In the genomic region with DNA sequence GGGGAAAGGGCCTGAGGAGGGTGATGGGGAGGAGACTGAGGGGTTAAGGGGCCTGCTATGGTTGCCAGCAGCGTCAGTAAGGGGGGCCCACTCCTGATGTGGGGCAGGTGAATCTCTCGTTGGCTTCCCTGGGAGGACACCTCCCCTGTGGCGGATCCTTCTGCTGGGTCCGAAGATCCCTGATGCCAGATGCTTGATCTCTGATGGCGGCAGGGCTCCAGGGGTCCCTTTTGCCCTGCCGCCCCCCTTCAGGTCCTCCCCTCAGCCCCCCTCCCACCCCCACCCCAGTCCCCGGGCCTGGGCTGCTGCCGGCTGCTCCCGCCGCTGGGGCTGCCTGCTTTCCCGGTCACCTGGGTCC, we compare ENCODE assay signal across 23 cellular contexts. TPM values are rescaled to one million over a fixed set of nuclear protein-coding genes. Genes with fewer than 3 reads are reported as not detected.
DNase-seq lines count a peak whose midpoint lies in the region; ATAC-seq, FAIRE-seq and TF ChIP-seq lines count a peak whose summit lies in the region.
"Had no signal": no experiment of that assay in that cellular context is flagged by ENCODE, and none has a peak within 500 bp of the region (broad histone marks: within the 10 kb centered on the region; RNA-seq: fewer than 3 reads in every experiment).

No MANE protein-coding gene starts in this region.

- H3K36me3 ChIP-seq in HepG2 (replicated peaks in 1 of 2; ENCODE audit: control insufficient read depth in 1 of 2, insufficient read depth in 2 of 2, low read length in 2 of 2): no peaks in the 10 kb centered on the region
- H3K36me3 ChIP-seq in right lobe of liver: no peaks in the 10 kb centered on the region
- H3K36me3 ChIP-seq in ectodermal cell (ENCODE audit: control insufficient read depth, insufficient read depth, low read length): no peaks in the 10 kb centered on the region
- H3K36me3 ChIP-seq: BLaER1, right atrium auricular region, suprapubic skin had no signal

- H3K4me1 ChIP-seq in HepG2 (ENCODE audit: insufficient read depth, low read length): peaks cover 61% of the 10 kb centered on the region
- H3K4me1 ChIP-seq in right lobe of liver: peaks cover 0 to 4% (median 0%) of the 10 kb centered on the region in 4 donors
- peaks cover 50% of the 10 kb centered on the region for H3K4me1 ChIP-seq in ectodermal cell (ENCODE audit: control insufficient read depth, insufficient read depth, low read length)

- H3K4me1 Mint-ChIP-seq in mesothelial cell of epicardium (peaks cover 27% of the 10 kb centered on the region), type B pancreatic cell (ENCODE audit: unreplicated experiment) (peaks cover 24% of the 10 kb centered on the region)

- no TSS peak for BruUV-seq in HepG2 (replicated peaks; lab: Mats Ljungman, UMichigan)

- CTCF ChIA-PET in HepG2 (lab: Yijun Ruan, JAX; ENCODE audit: low intra/inter-chr PET ratio, low total read pairs): interaction anchor here (1.1 kb wide), 1 partner anchor 19 kb away, joined by 7 read pairs; no protein-coding TSS in a partner anchor

- FAIRE-seq in HepG2 (lab: Jason Lieb, UNC): no peak
- FAIRE-seq: A204.1 had no signal

- H3K27me3 ChIP-seq in HepG2 (ENCODE audit: control insufficient read depth in 1 of 2, insufficient read depth in 2 of 2, low read length in 2 of 2): peaks cover 3 to 36% of the 10 kb centered on the region in 2 experiments
- H3K27me3 ChIP-seq in right lobe of liver: no peaks in the 10 kb centered on the region
- H3K27me3 ChIP-seq in ectodermal cell (ENCODE audit: control insufficient read depth, insufficient read depth, low read length, poor library complexity, severe bottlenecking): peaks cover 28% of the 10 kb centered on the region
- H3K27me3 ChIP-seq: right atrium auricular region had no signal

- H3K4me3 ChIP-seq in HepG2 (replicated peaks in 1 of 3; ENCODE audit: insufficient read depth in 1 of 3, low read depth in 2 of 3, low read length in 3 of 3) (peak overlapping the region in 1 of 3 experiments; percentile 36; a peak in 1 of 6 replicates), right lobe of liver (no peak overlapping the region), ectodermal cell (ENCODE audit: insufficient read depth, low read depth, low read length) (peak overlapping the region; percentile 41)
- H3K4me3 ChIP-seq: BLaER1, body of pancreas, suprapubic skin had no signal

- H3K36me3 Mint-ChIP-seq in mesothelial cell of epicardium (no peaks in the 10 kb centered on the region), type B pancreatic cell (no peaks in the 10 kb centered on the region)
- H3K36me3 Mint-ChIP-seq: IgD-negative memory B cell had no signal

- no peak for TF ChIP-seq POLR2A in HepG2 (IDR thresholded peaks at IDR 0.05; ENCODE audit: insufficient read depth in 1 of 2, low read depth in 2 of 2, low read length in 2 of 2)
- TF ChIP-seq POLR2A in right lobe of liver (IDR thresholded peaks at IDR 0.05): no peak

- H3K27me3 Mint-ChIP-seq in mesothelial cell of epicardium (ENCODE audit: low read depth) (peaks cover 73% of the 10 kb centered on the region), type B pancreatic cell (peaks cover 74% of the 10 kb centered on the region)

- H3K27ac ChIP-seq in HepG2 (ENCODE audit: extremely low read length, insufficient read depth, low read length) (no peak overlapping the region), right lobe of liver (no peak overlapping the region), ectodermal cell (ENCODE audit: insufficient read depth, low read depth, low read length, poor library complexity, severe bottlenecking) (no peak overlapping the region)
- H3K27ac ChIP-seq: BLaER1, body of pancreas, epithelial cell of prostate, right atrium auricular region, suprapubic skin had no signal

- H2AFZ ChIP-seq in HepG2 (ENCODE audit: low read length): no peak overlapping the region

- WGBS in HepG2 (ENCODE audit: low lambda C conversion rate): 8% methylated on average over 5 of the region's 11 CpGs
- 36% methylated on average over 2 of the region's 11 CpGs for WGBS in right lobe of liver (ENCODE audit: insufficient coverage, low coverage, low lambda C conversion rate, missing lambda C conversion rate)
- WGBS in ectodermal cell, 2 experiments: 0% methylated on average over 10 to 11 of the region's 11 CpGs

- H3K79me2 ChIP-seq in HepG2 (ENCODE audit: insufficient read depth, low read length): no peaks in the 10 kb centered on the region

- H3K27ac Mint-ChIP-seq in mesothelial cell of epicardium: no peak overlapping the region
- no peak overlapping the region for H3K27ac Mint-ChIP-seq in type B pancreatic cell
- H3K27ac Mint-ChIP-seq: activated CD4-positive, alpha-beta T cell treated with anti-CD3 and anti-CD28 coated beads, Interleukin-2, amount 10 ng/mL, durations not matched to agents 24 days and 14 days; activated naive CD8-positive, alpha-beta T cell treated with anti-CD3 and anti-CD28 coated beads, Interleukin-2, amount 10 ng/mL, durations not matched to agents 7 days and 5 days; activated T-helper 2 cell treated with anti-CD3 and anti-CD28 coated beads, Interferon-gamma antibody, Interleukin-2, Interleukin-4, amounts not matched to agents 10 μg/mL and 5 μg/mL and 100 μg/mL, durations not matched to agents 14 hours and 24 hours and 36 hours had no signal

- H3K9me3 Mint-ChIP-seq in mesothelial cell of epicardium (no peaks in the 10 kb centered on the region), type B pancreatic cell (no peaks in the 10 kb centered on the region)
- H3K9me3 Mint-ChIP-seq: activated CD4-positive, alpha-beta T cell treated with anti-CD3 and anti-CD28 coated beads, Interleukin-2, amount 10 ng/mL, durations not matched to agents 24 days and 14 days; activated naive CD8-positive, alpha-beta T cell treated with anti-CD3 and anti-CD28 coated beads, Interleukin-2, amount 10 ng/mL, durations not matched to agents 7 days and 5 days; activated T-helper 2 cell treated with anti-CD3 and anti-CD28 coated beads, Interferon-gamma antibody, Interleukin-2, Interleukin-4, amounts not matched to agents 10 μg/mL and 5 μg/mL and 100 μg/mL, durations not matched to agents 14 hours and 24 hours and 36 hours; IgD-negative memory B cell had no signal

- DNase-seq in HepG2 (ENCODE audit: low spot score): no peak
- DNase-seq in right lobe of liver: no peak
- DNase-seq in mesothelial cell of epicardium (ENCODE audit: low spot score in 2 of 2, unreplicated experiment in 2 of 2): no peak
- DNase-seq in type B pancreatic cell (ENCODE audit: extremely low spot score, unreplicated experiment): no peak
- no peak for DNase-seq in stimulated activated CD4-positive, alpha-beta T cell treated with anti-CD3 and anti-CD28 coated beads, Interleukin-1b, Interleukin-23, amount 100 ng/mL, for 48 hours
- DNase-seq: activated naive CD8-positive, alpha-beta T cell treated with anti-CD3 and anti-CD28 coated beads, Interleukin-2, amount 10 ng/mL, durations not matched to agents 7 days and 5 days; Caco-2; cortex of kidney had no signal

- POLR2A ChIA-PET in HepG2 (lab: Yijun Ruan, JAX): no interaction called here

- H3K4me2 ChIP-seq in HepG2 (ENCODE audit: low read depth, low read length): peak overlapping the region; percentile 56

- ATAC-seq in HepG2 (no peak), right lobe of liver (no peak), GM18909 (IDR thresholded peaks at IDR 0.05; ENCODE audit: poor library complexity, unreplicated experiment) (no peak), GM21390 (IDR thresholded peaks at IDR 0.05; ENCODE audit: unreplicated experiment) (no peak)
- ATAC-seq: body of pancreas, left lobe of liver had no signal

- TF ChIP-seq EP300 in HepG2 (IDR thresholded peaks at IDR 0.05; ENCODE audit: low read depth in 2 of 2, low read length in 2 of 2) (no peak), HepG2 (CRISPR knock-in tag; IDR thresholded peaks at IDR 0.05; ENCODE audit: borderline replicate concordance) (no peak)

- in situ Hi-C loops in HepG2 (cut with HindIII; ENCODE audit: extremely low pct_ligation_motif_present, low pct_unique_long_range_greater_than_20kb): loop anchor here (10.0 kb wide), 1 partner anchor 118 kb away; the partner anchor contains the start of genes C2CD4D and RORC

- TF ChIP-seq CTCF in HepG2 (CRISPR knock-in tag; IDR thresholded peaks at IDR 0.05): no peak
- no peak for TF ChIP-seq CTCF in right lobe of liver (IDR thresholded peaks at IDR 0.05)
- TF ChIP-seq CTCF in mesothelial cell of epicardium (IDR thresholded peaks at IDR 0.05; ENCODE audit: unreplicated experiment): no peak
- TF ChIP-seq CTCF in type B pancreatic cell (conservative IDR thresholded peaks at IDR 0.05): peak; percentile 38

- H4K20me1 ChIP-seq in HepG2 (ENCODE audit: insufficient read depth, low read length): no peaks in the 10 kb centered on the region
- H4K20me1 ChIP-seq: BLaER1 had no signal

- TF ChIP-seq RAD21 in HepG2 (CRISPR knock-in tag; IDR thresholded peaks at IDR 0.05): no peak

- H3K9me3 ChIP-seq in HepG2 (ENCODE audit: low read length) (no peaks in the 10 kb centered on the region), right lobe of liver (no peaks in the 10 kb centered on the region), ectodermal cell (ENCODE audit: control insufficient read depth, low read length) (no peaks in the 10 kb centered on the region)
- H3K9me3 ChIP-seq: BLaER1, body of pancreas, Caco-2, right atrium auricular region, suprapubic skin had no signal

- intact Hi-C loops in HepG2 (cut with micrococcal nuclease; ENCODE audit: unreplicated experiment) (no loop called here), right lobe of liver (cut with DNase I) (no loop called here)

- H3K4me3 Mint-ChIP-seq in mesothelial cell of epicardium: peak overlapping the region; percentile 36
- H3K4me3 Mint-ChIP-seq in type B pancreatic cell: peak overlapping the region; percentile 83

- no peak overlapping the region for H3K9ac ChIP-seq in HepG2 (ENCODE audit: insufficient read depth, low read depth, low read length)
- H3K9ac ChIP-seq: BLaER1 had no signal

RNA-seq across cellular contexts. Expression of gene CELF3, which starts 0.2 kb away (rescaled TPM):
- total RNA-seq in HepG2 (2016; rRNA removed; fragmentation: Illumina TruSeq; extraction: Trizol) (not detected in 2 replicates), right lobe of liver (not detected), mesothelial cell of epicardium (0.88 to 1.2 TPM (median 1.1 TPM) in 3 replicates), type B pancreatic cell (ENCODE audit: low replicate concordance) (17.9 and 19.0 TPM in 2 replicates)
- total RNA-seq in HepG2 (2016; cell fraction: cytosol; rRNA removed; fragmentation: Illumina TruSeq; extraction: Trizol; ENCODE audit: low read depth): not detected in 2 replicates
- total RNA-seq in HepG2 (2016; cell fraction: insoluble cytoplasmic fraction; rRNA removed; fragmentation: Illumina TruSeq; extraction: Trizol): not detected in 2 replicates
- total RNA-seq in HepG2 (2016; cell fraction: membrane; rRNA removed; fragmentation: Illumina TruSeq; extraction: Trizol): 0.10 TPM in 1 of 2 replicates, not detected in the other
- not detected in 2 replicates for total RNA-seq in HepG2 (2016; cell fraction: nucleus; rRNA removed; fragmentation: Illumina TruSeq; extraction: Trizol)
- polyA plus RNA-seq in HepG2 (2011; rRNA removed): not detected in 2 replicates
- polyA plus RNA-seq in HepG2 (2011; cell fraction: cytosol; rRNA removed): 0.03 TPM in 1 of 2 replicates, not detected in the other
- 0.05 and 0.09 TPM in 2 replicates for polyA plus RNA-seq in HepG2 (2011; cell fraction: nucleus; rRNA removed)
- polyA plus RNA-seq in HepG2 (2012): 0.11 TPM in 1 of 2 replicates, not detected in the other
- not detected in 2 replicates for polyA plus RNA-seq in HepG2 (2016; cell fraction: cytosol; fragmentation: Illumina TruSeq; extraction: Trizol; ENCODE audit: low read depth)
- 0.25 TPM in 1 of 2 replicates, not detected in the other for polyA plus RNA-seq in HepG2 (2016; cell fraction: insoluble cytoplasmic fraction; fragmentation: Illumina TruSeq; extraction: Trizol; ENCODE audit: low read depth)
- not detected in 2 replicates for polyA plus RNA-seq in HepG2 (2016; cell fraction: membrane; fragmentation: Illumina TruSeq; extraction: Trizol; ENCODE audit: low read depth)
- polyA plus RNA-seq in HepG2 (2016; cell fraction: nucleus; fragmentation: Illumina TruSeq; extraction: Trizol; ENCODE audit: insufficient read depth, low read depth): not detected in 2 replicates
- not detected in 2 replicates for polyA minus RNA-seq in HepG2 (2011; rRNA and poly(A)+ RNA removed; ENCODE audit: low replicate concordance)
- polyA minus RNA-seq in HepG2 (2011; cell fraction: cytosol; rRNA and poly(A)+ RNA removed): not detected in 2 replicates
- not detected in 2 replicates for polyA minus RNA-seq in HepG2 (2011; cell fraction: nucleus; rRNA and poly(A)+ RNA removed)
- 6.0 TPM for polyA plus RNA-seq in ectodermal cell (2013, experiment 1 of 4)
- polyA plus RNA-seq in ectodermal cell (2013, experiment 2 of 4): 4.6 TPM
- polyA plus RNA-seq in ectodermal cell (2013, experiment 3 of 4): 7.5 TPM
- polyA plus RNA-seq in ectodermal cell (2013, experiment 4 of 4): 9.6 TPM
- total RNA-seq: activated CD4-positive, alpha-beta T cell treated with anti-CD3 and anti-CD28 coated beads, Interleukin-2, amount 10 ng/mL, durations not matched to agents 24 days and 14 days; activated naive CD8-positive, alpha-beta T cell treated with anti-CD3 and anti-CD28 coated beads, Interleukin-2, amount 10 ng/mL, durations not matched to agents 7 days and 5 days; activated T-helper 2 cell treated with anti-CD3 and anti-CD28 coated beads, Interferon-gamma antibody, Interleukin-2, Interleukin-4, amounts not matched to agents 10 μg/mL and 5 μg/mL and 100 μg/mL, durations not matched to agents 14 hours and 24 hours and 36 hours; fibroblast of villous mesenchyme; left lobe of liver; mononuclear cell; right atrium auricular region; suprapubic skin had no signal
- polyA plus RNA-seq: IgD-negative memory B cell had no signal

RNA-seq across cellular contexts. Expression of gene RIIAD1, which starts 4.9 kb away (rescaled TPM):
- not detected in 2 replicates for total RNA-seq in HepG2 (2016; rRNA removed; fragmentation: Illumina TruSeq; extraction: Trizol)
- not detected in 2 replicates for total RNA-seq in HepG2 (2016; cell fraction: cytosol; rRNA removed; fragmentation: Illumina TruSeq; extraction: Trizol; ENCODE audit: low read depth)
- total RNA-seq in HepG2 (2016; cell fraction: insoluble cytoplasmic fraction; rRNA removed; fragmentation: Illumina TruSeq; extraction: Trizol): not detected in 2 replicates
- total RNA-seq in HepG2 (2016; cell fraction: membrane; rRNA removed; fragmentation: Illumina TruSeq; extraction: Trizol): not detected in 2 replicates
- total RNA-seq in HepG2 (2016; cell fraction: nucleus; rRNA removed; fragmentation: Illumina TruSeq; extraction: Trizol): not detected in 2 replicates
- not detected in 2 replicates for polyA plus RNA-seq in HepG2 (2011; rRNA removed)
- not detected in 2 replicates for polyA plus RNA-seq in HepG2 (2011; cell fraction: cytosol; rRNA removed)
- not detected in 2 replicates for polyA plus RNA-seq in HepG2 (2011; cell fraction: nucleus; rRNA removed)
- not detected in 2 replicates for polyA plus RNA-seq in HepG2 (2012)
- not detected in 2 replicates for polyA plus RNA-seq in HepG2 (2016; cell fraction: cytosol; fragmentation: Illumina TruSeq; extraction: Trizol; ENCODE audit: low read depth)
- not detected in 2 replicates for polyA plus RNA-seq in HepG2 (2016; cell fraction: insoluble cytoplasmic fraction; fragmentation: Illumina TruSeq; extraction: Trizol; ENCODE audit: low read depth)
- polyA plus RNA-seq in HepG2 (2016; cell fraction: membrane; fragmentation: Illumina TruSeq; extraction: Trizol; ENCODE audit: low read depth): not detected in 2 replicates
- not detected in 2 replicates for polyA plus RNA-seq in HepG2 (2016; cell fraction: nucleus; fragmentation: Illumina TruSeq; extraction: Trizol; ENCODE audit: insufficient read depth, low read depth)
- polyA minus RNA-seq in HepG2 (2011; rRNA and poly(A)+ RNA removed; ENCODE audit: low replicate concordance): not detected in 2 replicates
- polyA minus RNA-seq in HepG2 (2011; cell fraction: cytosol; rRNA and poly(A)+ RNA removed): not detected in 2 replicates
- not detected in 2 replicates for polyA minus RNA-seq in HepG2 (2011; cell fraction: nucleus; rRNA and poly(A)+ RNA removed)
- not detected for total RNA-seq in right lobe of liver
- 1.1 TPM for polyA plus RNA-seq in ectodermal cell (2013, experiment 1 of 4)
- not detected for polyA plus RNA-seq in ectodermal cell (2013, experiment 2 of 4)
- 0.64 TPM for polyA plus RNA-seq in ectodermal cell (2013, experiment 3 of 4)
- polyA plus RNA-seq in ectodermal cell (2013, experiment 4 of 4): 2.8 TPM
- total RNA-seq in mesothelial cell of epicardium: not detected in 3 replicates
- total RNA-seq in type B pancreatic cell (ENCODE audit: low replicate concordance): 3.1 and 3.6 TPM in 2 replicates
- total RNA-seq: activated CD4-positive, alpha-beta T cell treated with anti-CD3 and anti-CD28 coated beads, Interleukin-2, amount 10 ng/mL, durations not matched to agents 24 days and 14 days; activated naive CD8-positive, alpha-beta T cell treated with anti-CD3 and anti-CD28 coated beads, Interleukin-2, amount 10 ng/mL, durations not matched to agents 7 days and 5 days; activated T-helper 2 cell treated with anti-CD3 and anti-CD28 coated beads, Interferon-gamma antibody, Interleukin-2, Interleukin-4, amounts not matched to agents 10 μg/mL and 5 μg/mL and 100 μg/mL, durations not matched to agents 14 hours and 24 hours and 36 hours; body of pancreas; fibroblast of villous mesenchyme; left lobe of liver; mononuclear cell; right atrium auricular region; suprapubic skin had no signal
- polyA plus RNA-seq: IgD-negative memory B cell had no signal

RNA-seq across cellular contexts. Expression of gene MRPL9, which starts 46.9 kb away (rescaled TPM):
- 107 and 119 TPM in 2 replicates for total RNA-seq in HepG2 (2016; rRNA removed; fragmentation: Illumina TruSeq; extraction: Trizol)
- total RNA-seq in HepG2 (2016; cell fraction: cytosol; rRNA removed; fragmentation: Illumina TruSeq; extraction: Trizol; ENCODE audit: low read depth): 60.2 TPM in 2 replicates
- 102 and 120 TPM in 2 replicates for total RNA-seq in HepG2 (2016; cell fraction: insoluble cytoplasmic fraction; rRNA removed; fragmentation: Illumina TruSeq; extraction: Trizol)
- 64.6 and 69.8 TPM in 2 replicates for total RNA-seq in HepG2 (2016; cell fraction: membrane; rRNA removed; fragmentation: Illumina TruSeq; extraction: Trizol)
- total RNA-seq in HepG2 (2016; cell fraction: nucleus; rRNA removed; fragmentation: Illumina TruSeq; extraction: Trizol): 48.1 and 63.1 TPM in 2 replicates
- 64.3 and 72.1 TPM in 2 replicates for polyA plus RNA-seq in HepG2 (2011; rRNA removed)
- polyA plus RNA-seq in HepG2 (2011; cell fraction: cytosol; rRNA removed): 52.6 and 61.1 TPM in 2 replicates
- 70.6 and 76.7 TPM in 2 replicates for polyA plus RNA-seq in HepG2 (2011; cell fraction: nucleus; rRNA removed)
- 66.7 and 75.5 TPM in 2 replicates for polyA plus RNA-seq in HepG2 (2012)
- polyA plus RNA-seq in HepG2 (2016; cell fraction: cytosol; fragmentation: Illumina TruSeq; extraction: Trizol; ENCODE audit: low read depth): 43.8 and 46.0 TPM in 2 replicates
- 120 and 126 TPM in 2 replicates for polyA plus RNA-seq in HepG2 (2016; cell fraction: insoluble cytoplasmic fraction; fragmentation: Illumina TruSeq; extraction: Trizol; ENCODE audit: low read depth)
- polyA plus RNA-seq in HepG2 (2016; cell fraction: membrane; fragmentation: Illumina TruSeq; extraction: Trizol; ENCODE audit: low read depth): 60.2 and 71.9 TPM in 2 replicates
- 76.3 and 94.3 TPM in 2 replicates for polyA plus RNA-seq in HepG2 (2016; cell fraction: nucleus; fragmentation: Illumina TruSeq; extraction: Trizol; ENCODE audit: insufficient read depth, low read depth)
- 27.1 and 132 TPM in 2 replicates for polyA minus RNA-seq in HepG2 (2011; rRNA and poly(A)+ RNA removed; ENCODE audit: low replicate concordance)
- 36.5 and 37.1 TPM in 2 replicates for polyA minus RNA-seq in HepG2 (2011; cell fraction: cytosol; rRNA and poly(A)+ RNA removed)
- 35.1 and 42.1 TPM in 2 replicates for polyA minus RNA-seq in HepG2 (2011; cell fraction: nucleus; rRNA and poly(A)+ RNA removed)
- total RNA-seq in right lobe of liver: 10 to 100 TPM; 21.3 to 35.7 (median 28.4) TPM
- 99.9 TPM for polyA plus RNA-seq in ectodermal cell (2013, experiment 1 of 4)
- 92.9 TPM for polyA plus RNA-seq in ectodermal cell (2013, experiment 2 of 4)
- polyA plus RNA-seq in ectodermal cell (2013, experiment 3 of 4): 88.9 TPM
- 101 TPM for polyA plus RNA-seq in ectodermal cell (2013, experiment 4 of 4)
- total RNA-seq in mesothelial cell of epicardium: 70.6 to 73.1 TPM (median 72.0 TPM) in 3 replicates
- total RNA-seq in type B pancreatic cell (ENCODE audit: low replicate concordance): 80.4 and 92.1 TPM in 2 replicates
